In the genomic region with DNA sequence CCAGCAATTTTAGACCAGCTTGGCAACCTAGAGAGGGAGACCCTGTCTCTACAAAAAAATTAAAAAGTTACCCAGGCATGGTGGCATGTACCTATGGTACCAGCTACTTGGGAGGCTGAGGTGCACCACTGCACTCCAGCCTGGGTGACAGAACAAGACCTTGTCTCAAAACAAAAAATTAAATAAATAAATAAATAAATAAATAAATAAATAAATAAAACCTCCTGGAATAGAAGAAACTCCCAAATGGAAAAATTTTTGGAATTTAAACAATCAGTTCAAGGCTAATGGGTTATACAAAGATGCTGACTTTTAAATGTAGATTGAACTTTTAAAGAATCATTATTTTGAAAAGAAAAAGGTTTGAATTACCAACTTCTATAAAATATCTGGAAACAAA, we compare ENCODE assay signal across 1 cellular context.
TF ChIP-seq lines count a peak whose summit lies in the region.

No MANE protein-coding gene starts in this region.

TF ChIP-seq in HEK293, 187 proteins besides CTCF, POLR2A, EP300 and RAD21 (continued from another document and continues in another):
- peak; percentile 92 for TF ChIP-seq ZNF140 (tag by site-specific recombination; IDR thresholded peaks at IDR 0.05)
- TF ChIP-seq, protein P1, sequence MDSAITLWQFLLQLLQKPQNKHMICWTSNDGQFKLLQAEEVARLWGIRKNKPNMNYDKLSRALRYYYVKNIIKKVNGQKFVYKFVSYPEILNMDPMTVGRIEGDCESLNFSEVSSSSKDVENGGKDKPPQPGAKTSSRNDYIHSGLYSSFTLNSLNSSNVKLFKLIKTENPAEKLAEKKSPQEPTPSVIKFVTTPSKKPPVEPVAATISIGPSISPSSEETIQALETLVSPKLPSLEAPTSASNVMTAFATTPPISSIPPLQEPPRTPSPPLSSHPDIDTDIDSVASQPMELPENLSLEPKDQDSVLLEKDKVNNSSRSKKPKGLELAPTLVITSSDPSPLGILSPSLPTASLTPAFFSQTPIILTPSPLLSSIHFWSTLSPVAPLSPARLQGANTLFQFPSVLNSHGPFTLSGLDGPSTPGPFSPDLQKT (IDR thresholded peaks at IDR 0.05; ENCODE audit: borderline replicate concordance, low read depth, low read length) = no peak
- TF ChIP-seq KLF1 (tag by site-specific recombination; IDR thresholded peaks at IDR 0.05) = no peak
- TF ChIP-seq ZNF555 (tag by site-specific recombination; conservative IDR thresholded peaks at IDR 0.05) = peak; percentile 94
- TF ChIP-seq ZNF544 (tag by site-specific recombination; IDR thresholded peaks at IDR 0.05) = no peak
- TF ChIP-seq ZNF223 (tag by site-specific recombination; IDR thresholded peaks at IDR 0.05) = 0 out of 2 replicates have a peak, but pooled peaks have one; percentile 23
- no peak for TF ChIP-seq ZNF473 (tag by site-specific recombination; IDR thresholded peaks at IDR 0.05)
- TF ChIP-seq MEIS1 (CRISPR knock-in tag; IDR thresholded peaks at IDR 0.05; ENCODE audit: borderline replicate concordance) = no peak
- no peak for TF ChIP-seq ZNF221 (tag by site-specific recombination; IDR thresholded peaks at IDR 0.05; ENCODE audit: borderline replicate concordance)
- TF ChIP-seq, protein P2, sequence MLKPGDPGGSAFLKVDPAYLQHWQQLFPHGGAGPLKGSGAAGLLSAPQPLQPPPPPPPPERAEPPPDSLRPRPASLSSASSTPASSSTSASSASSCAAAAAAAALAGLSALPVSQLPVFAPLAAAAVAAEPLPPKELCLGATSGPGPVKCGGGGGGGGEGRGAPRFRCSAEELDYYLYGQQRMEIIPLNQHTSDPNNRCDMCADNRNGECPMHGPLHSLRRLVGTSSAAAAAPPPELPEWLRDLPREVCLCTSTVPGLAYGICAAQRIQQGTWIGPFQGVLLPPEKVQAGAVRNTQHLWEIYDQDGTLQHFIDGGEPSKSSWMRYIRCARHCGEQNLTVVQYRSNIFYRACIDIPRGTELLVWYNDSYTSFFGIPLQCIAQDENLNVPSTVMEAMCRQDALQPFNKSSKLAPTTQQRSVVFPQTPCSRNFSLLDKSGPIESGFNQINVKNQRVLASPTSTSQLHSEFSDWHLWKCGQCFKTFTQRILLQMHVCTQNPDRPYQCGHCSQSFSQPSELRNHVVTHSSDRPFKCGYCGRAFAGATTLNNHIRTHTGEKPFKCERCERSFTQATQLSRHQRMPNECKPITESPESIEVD (tag by site-specific recombination; IDR thresholded peaks at IDR 0.05) = no peak
- TF ChIP-seq ZNF16 (tag by site-specific recombination; IDR thresholded peaks at IDR 0.05; ENCODE audit: low read depth) = no peak
- TF ChIP-seq ZNF174 (tag by site-specific recombination; IDR thresholded peaks at IDR 0.05) = no peak
- TF ChIP-seq, protein P3, sequence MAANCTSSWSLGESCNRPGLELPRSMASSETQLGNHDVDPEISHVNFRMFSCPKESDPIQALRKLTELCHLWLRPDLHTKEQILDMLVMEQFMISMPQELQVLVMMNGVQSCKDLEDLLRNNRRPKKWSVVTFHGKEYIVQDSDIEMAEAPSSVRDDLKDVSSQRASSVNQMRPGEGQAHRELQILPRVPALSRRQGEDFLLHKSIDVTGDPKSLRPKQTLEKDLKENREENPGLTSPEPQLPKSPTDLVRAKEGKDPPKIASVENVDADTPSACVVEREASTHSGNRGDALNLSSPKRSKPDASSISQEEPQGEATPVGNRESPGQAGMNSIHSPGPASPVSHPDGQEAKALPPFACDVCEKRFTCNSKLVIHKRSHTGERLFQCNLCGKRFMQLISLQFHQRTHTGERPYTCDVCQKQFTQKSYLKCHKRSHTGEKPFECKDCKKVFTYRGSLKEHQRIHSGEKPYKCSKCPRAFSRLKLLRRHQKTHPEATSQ (tag by site-specific recombination; IDR thresholded peaks at IDR 0.05) = no peak
- TF ChIP-seq ZNF169 (tag by site-specific recombination; IDR thresholded peaks at IDR 0.05) = no peak
- TF ChIP-seq, protein P4, sequence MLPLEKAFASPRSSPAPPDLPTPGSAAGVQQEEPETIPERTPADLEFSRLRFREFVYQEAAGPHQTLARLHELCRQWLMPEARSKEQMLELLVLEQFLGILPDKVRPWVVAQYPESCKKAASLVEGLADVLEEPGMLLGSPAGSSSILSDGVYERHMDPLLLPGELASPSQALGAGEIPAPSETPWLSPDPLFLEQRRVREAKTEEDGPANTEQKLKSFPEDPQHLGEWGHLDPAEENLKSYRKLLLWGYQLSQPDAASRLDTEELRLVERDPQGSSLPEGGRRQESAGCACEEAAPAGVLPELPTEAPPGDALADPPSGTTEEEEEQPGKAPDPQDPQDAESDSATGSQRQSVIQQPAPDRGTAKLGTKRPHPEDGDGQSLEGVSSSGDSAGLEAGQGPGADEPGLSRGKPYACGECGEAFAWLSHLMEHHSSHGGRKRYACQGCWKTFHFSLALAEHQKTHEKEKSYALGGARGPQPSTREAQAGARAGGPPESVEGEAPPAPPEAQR (tag by site-specific recombination; IDR thresholded peaks at IDR 0.05) = no peak
- no peak for TF ChIP-seq ZNF157 (tag by site-specific recombination; IDR thresholded peaks at IDR 0.05)
- TF ChIP-seq, protein P5, sequence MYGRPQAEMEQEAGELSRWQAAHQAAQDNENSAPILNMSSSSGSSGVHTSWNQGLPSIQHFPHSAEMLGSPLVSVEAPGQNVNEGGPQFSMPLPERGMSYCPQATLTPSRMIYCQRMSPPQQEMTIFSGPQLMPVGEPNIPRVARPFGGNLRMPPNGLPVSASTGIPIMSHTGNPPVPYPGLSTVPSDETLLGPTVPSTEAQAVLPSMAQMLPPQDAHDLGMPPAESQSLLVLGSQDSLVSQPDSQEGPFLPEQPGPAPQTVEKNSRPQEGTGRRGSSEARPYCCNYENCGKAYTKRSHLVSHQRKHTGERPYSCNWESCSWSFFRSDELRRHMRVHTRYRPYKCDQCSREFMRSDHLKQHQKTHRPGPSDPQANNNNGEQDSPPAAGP (tag by site-specific recombination; IDR thresholded peaks at IDR 0.05) = no peak
- TF ChIP-seq, protein P6, sequence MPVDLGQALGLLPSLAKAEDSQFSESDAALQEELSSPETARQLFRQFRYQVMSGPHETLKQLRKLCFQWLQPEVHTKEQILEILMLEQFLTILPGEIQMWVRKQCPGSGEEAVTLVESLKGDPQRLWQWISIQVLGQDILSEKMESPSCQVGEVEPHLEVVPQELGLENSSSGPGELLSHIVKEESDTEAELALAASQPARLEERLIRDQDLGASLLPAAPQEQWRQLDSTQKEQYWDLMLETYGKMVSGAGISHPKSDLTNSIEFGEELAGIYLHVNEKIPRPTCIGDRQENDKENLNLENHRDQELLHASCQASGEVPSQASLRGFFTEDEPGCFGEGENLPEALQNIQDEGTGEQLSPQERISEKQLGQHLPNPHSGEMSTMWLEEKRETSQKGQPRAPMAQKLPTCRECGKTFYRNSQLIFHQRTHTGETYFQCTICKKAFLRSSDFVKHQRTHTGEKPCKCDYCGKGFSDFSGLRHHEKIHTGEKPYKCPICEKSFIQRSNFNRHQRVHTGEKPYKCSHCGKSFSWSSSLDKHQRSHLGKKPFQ (tag by site-specific recombination; IDR thresholded peaks at IDR 0.05) = 0 out of 2 replicates have a peak, but pooled peaks have one; percentile 42
- no peak for TF ChIP-seq ZNF777 (tag by site-specific recombination; IDR thresholded peaks at IDR 0.05; ENCODE audit: borderline replicate concordance)
- TF ChIP-seq ZNF184 (tag by site-specific recombination; IDR thresholded peaks at IDR 0.05) = no peak
- peak; percentile 98 for TF ChIP-seq ZNF394 (tag by site-specific recombination; IDR thresholded peaks at IDR 0.05; ENCODE audit: borderline replicate concordance)
- TF ChIP-seq ZNF792 (tag by site-specific recombination; IDR thresholded peaks at IDR 0.05) = no peak
- TF ChIP-seq, protein P7, sequence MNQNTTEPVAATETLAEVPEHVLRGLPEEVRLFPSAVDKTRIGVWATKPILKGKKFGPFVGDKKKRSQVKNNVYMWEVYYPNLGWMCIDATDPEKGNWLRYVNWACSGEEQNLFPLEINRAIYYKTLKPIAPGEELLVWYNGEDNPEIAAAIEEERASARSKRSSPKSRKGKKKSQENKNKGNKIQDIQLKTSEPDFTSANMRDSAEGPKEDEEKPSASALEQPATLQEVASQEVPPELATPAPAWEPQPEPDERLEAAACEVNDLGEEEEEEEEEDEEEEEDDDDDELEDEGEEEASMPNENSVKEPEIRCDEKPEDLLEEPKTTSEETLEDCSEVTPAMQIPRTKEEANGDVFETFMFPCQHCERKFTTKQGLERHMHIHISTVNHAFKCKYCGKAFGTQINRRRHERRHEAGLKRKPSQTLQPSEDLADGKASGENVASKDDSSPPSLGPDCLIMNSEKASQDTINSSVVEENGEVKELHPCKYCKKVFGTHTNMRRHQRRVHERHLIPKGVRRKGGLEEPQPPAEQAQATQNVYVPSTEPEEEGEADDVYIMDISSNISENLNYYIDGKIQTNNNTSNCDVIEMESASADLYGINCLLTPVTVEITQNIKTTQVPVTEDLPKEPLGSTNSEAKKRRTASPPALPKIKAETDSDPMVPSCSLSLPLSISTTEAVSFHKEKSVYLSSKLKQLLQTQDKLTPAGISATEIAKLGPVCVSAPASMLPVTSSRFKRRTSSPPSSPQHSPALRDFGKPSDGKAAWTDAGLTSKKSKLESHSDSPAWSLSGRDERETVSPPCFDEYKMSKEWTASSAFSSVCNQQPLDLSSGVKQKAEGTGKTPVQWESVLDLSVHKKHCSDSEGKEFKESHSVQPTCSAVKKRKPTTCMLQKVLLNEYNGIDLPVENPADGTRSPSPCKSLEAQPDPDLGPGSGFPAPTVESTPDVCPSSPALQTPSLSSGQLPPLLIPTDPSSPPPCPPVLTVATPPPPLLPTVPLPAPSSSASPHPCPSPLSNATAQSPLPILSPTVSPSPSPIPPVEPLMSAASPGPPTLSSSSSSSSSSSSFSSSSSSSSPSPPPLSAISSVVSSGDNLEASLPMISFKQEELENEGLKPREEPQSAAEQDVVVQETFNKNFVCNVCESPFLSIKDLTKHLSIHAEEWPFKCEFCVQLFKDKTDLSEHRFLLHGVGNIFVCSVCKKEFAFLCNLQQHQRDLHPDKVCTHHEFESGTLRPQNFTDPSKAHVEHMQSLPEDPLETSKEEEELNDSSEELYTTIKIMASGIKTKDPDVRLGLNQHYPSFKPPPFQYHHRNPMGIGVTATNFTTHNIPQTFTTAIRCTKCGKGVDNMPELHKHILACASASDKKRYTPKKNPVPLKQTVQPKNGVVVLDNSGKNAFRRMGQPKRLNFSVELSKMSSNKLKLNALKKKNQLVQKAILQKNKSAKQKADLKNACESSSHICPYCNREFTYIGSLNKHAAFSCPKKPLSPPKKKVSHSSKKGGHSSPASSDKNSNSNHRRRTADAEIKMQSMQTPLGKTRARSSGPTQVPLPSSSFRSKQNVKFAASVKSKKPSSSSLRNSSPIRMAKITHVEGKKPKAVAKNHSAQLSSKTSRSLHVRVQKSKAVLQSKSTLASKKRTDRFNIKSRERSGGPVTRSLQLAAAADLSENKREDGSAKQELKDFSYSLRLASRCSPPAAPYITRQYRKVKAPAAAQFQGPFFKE (tag by site-specific recombination; IDR thresholded peaks at IDR 0.05; ENCODE audit: borderline replicate concordance) = no peak
- no peak for TF ChIP-seq SP2 (tag by site-specific recombination; IDR thresholded peaks at IDR 0.05)
- no peak for TF ChIP-seq GLI4 (tag by site-specific recombination; IDR thresholded peaks at IDR 0.05)
- TF ChIP-seq GLI2 (tag by site-specific recombination; IDR thresholded peaks at IDR 0.05; ENCODE audit: borderline replicate concordance, low read depth) = peak; percentile 63; the same call in 1 of the 2 replicates
- no peak for TF ChIP-seq ZNF132 (tag by site-specific recombination; IDR thresholded peaks at IDR 0.05; ENCODE audit: borderline replicate concordance)
- TF ChIP-seq MZF1 (tag by site-specific recombination; IDR thresholded peaks at IDR 0.05; ENCODE audit: borderline replicate concordance) = peak; percentile 35; the same call in 1 of the 2 replicates
- TF ChIP-seq, protein P8, sequence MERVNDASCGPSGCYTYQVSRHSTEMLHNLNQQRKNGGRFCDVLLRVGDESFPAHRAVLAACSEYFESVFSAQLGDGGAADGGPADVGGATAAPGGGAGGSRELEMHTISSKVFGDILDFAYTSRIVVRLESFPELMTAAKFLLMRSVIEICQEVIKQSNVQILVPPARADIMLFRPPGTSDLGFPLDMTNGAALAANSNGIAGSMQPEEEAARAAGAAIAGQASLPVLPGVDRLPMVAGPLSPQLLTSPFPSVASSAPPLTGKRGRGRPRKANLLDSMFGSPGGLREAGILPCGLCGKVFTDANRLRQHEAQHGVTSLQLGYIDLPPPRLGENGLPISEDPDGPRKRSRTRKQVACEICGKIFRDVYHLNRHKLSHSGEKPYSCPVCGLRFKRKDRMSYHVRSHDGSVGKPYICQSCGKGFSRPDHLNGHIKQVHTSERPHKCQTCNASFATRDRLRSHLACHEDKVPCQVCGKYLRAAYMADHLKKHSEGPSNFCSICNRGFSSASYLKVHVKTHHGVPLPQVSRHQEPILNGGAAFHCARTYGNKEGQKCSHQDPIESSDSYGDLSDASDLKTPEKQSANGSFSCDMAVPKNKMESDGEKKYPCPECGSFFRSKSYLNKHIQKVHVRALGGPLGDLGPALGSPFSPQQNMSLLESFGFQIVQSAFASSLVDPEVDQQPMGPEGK (tag by site-specific recombination; IDR thresholded peaks at IDR 0.05) = no peak
- TF ChIP-seq, protein P9, sequence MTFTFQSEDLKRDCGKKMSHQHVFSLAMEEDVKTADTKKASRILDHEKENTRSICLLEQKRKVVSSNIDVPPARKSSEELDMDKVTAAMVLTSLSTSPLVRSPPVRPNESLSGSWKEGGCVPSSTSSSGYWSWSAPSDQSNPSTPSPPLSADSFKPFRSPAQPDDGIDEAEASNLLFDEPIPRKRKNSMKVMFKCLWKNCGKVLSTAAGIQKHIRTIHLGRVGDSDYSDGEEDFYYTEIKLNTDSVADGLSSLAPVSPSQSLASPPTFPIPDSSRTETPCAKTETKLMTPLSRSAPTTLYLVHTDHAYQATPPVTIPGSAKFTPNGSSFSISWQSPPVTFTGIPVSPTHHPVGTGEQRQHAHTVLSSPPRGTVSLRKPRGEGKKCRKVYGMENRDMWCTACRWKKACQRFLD (tag by site-specific recombination; IDR thresholded peaks at IDR 0.05) = peak; percentile 53; the same call in 1 of the 2 replicates
- TF ChIP-seq ZNF391 (tag by site-specific recombination; IDR thresholded peaks at IDR 0.05; ENCODE audit: borderline replicate concordance, low read depth) = no peak
- no peak for TF ChIP-seq ZNF211 (tag by site-specific recombination; IDR thresholded peaks at IDR 0.05; ENCODE audit: low read depth)
- TF ChIP-seq ZNF202 (tag by site-specific recombination; IDR thresholded peaks at IDR 0.05; ENCODE audit: borderline replicate concordance) = no peak
- TF ChIP-seq, protein P10, sequence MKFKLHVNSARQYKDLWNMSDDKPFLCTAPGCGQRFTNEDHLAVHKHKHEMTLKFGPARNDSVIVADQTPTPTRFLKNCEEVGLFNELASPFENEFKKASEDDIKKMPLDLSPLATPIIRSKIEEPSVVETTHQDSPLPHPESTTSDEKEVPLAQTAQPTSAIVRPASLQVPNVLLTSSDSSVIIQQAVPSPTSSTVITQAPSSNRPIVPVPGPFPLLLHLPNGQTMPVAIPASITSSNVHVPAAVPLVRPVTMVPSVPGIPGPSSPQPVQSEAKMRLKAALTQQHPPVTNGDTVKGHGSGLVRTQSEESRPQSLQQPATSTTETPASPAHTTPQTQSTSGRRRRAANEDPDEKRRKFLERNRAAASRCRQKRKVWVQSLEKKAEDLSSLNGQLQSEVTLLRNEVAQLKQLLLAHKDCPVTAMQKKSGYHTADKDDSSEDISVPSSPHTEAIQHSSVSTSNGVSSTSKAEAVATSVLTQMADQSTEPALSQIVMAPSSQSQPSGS (tag by site-specific recombination; IDR thresholded peaks at IDR 0.05; ENCODE audit: low read depth) = no peak
- TF ChIP-seq ZNF121 (tag by site-specific recombination; IDR thresholded peaks at IDR 0.05) = no peak
- no peak for TF ChIP-seq SP7 (tag by site-specific recombination; IDR thresholded peaks at IDR 0.05)
- peak; percentile 87 for TF ChIP-seq ZNF623 (tag by site-specific recombination; IDR thresholded peaks at IDR 0.05)
- TF ChIP-seq ZEB2 (tag by site-specific recombination; IDR thresholded peaks at IDR 0.05) = no peak
- TF ChIP-seq ZNF404 (tag by site-specific recombination; IDR thresholded peaks at IDR 0.05) = peak; percentile 91
- TF ChIP-seq ZBTB17 (tag by site-specific recombination; IDR thresholded peaks at IDR 0.05) = no peak
